1 cellular context compared by ENCODE assay signal in genomic region chr9:37839491-37840461, GRCh38.
TF ChIP-seq lines count a peak whose summit lies in the region.

No MANE protein-coding gene starts in this region.

TF ChIP-seq in K562, 482 proteins besides CTCF, POLR2A, EP300 and RAD21 (continued from another document):
- TF ChIP-seq ZBTB2 (IDR thresholded peaks at IDR 0.05), result peak; percentile 67; the same call in 1 of the 2 replicates
- no peak for TF ChIP-seq ATF3 (IDR thresholded peaks at IDR 0.05)
- TF ChIP-seq ATF3 (CRISPR knock-in tag; conservative IDR thresholded peaks at IDR 0.05), result no peak
- no peak for TF ChIP-seq ZNF3 (CRISPR knock-in tag; IDR thresholded peaks at IDR 0.05)
- TF ChIP-seq ARID1B (IDR thresholded peaks at IDR 0.05), result peak; percentile 88; the same call in 1 of the 2 replicates
- 0 out of 2 replicates have a peak, but pooled peaks have one; percentile 9 for TF ChIP-seq ZNF384 (IDR thresholded peaks at IDR 0.05; ENCODE audit: low read depth, low read length)
- peak; percentile 55 for TF ChIP-seq MTA2 (IDR thresholded peaks at IDR 0.05; ENCODE audit: low read depth)
- no peak for TF ChIP-seq POLR2G (IDR thresholded peaks at IDR 0.05; ENCODE audit: low read depth, low read length)
- TF ChIP-seq NCOR1 (IDR thresholded peaks at IDR 0.05), result peak; percentile 63; the same call in 1 of the 2 replicates
- 0 out of 2 replicates have a peak, but pooled peaks have one; percentile 17 for TF ChIP-seq ZNF75A (CRISPR knock-in tag; IDR thresholded peaks at IDR 0.05)
- TF ChIP-seq FOSL1 (tag; conservative IDR thresholded peaks at IDR 0.05), result no peak
- 0 out of 2 replicates have a peak, but pooled peaks have one; percentile 11 for TF ChIP-seq POLR2AphosphoS5 (IDR thresholded peaks at IDR 0.05; ENCODE audit: control insufficient read depth, insufficient read depth, low read depth, low read length)
- TF ChIP-seq RCOR1 (IDR thresholded peaks at IDR 0.05; ENCODE audit: borderline replicate concordance in 1 of 2, low read depth in 2 of 2, low read length in 2 of 2), result peak in 1 of 2 experiments; percentile 79; a peak in 2 of 4 replicates
- 0 out of 4 replicates have a peak, but pooled peaks of 1 of the 2 experiments have one; percentile 16 for TF ChIP-seq MNT (conservative IDR thresholded peaks at IDR 0.05)
- no peak for TF ChIP-seq ZNF408 (CRISPR knock-in tag; IDR thresholded peaks at IDR 0.05; ENCODE audit: low read depth)
- peak; percentile 59; the same call in 1 of the 2 replicates for TF ChIP-seq ZNF668 (CRISPR knock-in tag; IDR thresholded peaks at IDR 0.05)
- TF ChIP-seq MED1 (CRISPR knock-in tag; IDR thresholded peaks at IDR 0.05; ENCODE audit: borderline replicate concordance), result no peak
- peak; percentile 33 for TF ChIP-seq ZFP36 (IDR thresholded peaks at IDR 0.05; ENCODE audit: low read depth, low read length, partially characterized antibody)
- TF ChIP-seq NR2C2 (CRISPR knock-in tag; IDR thresholded peaks at IDR 0.05), result no peak
- no peak for TF ChIP-seq NR2C2 (tag; IDR thresholded peaks at IDR 0.05)
- TF ChIP-seq ZNF175 (CRISPR knock-in tag; IDR thresholded peaks at IDR 0.05; ENCODE audit: low read depth), result no peak
- no peak for TF ChIP-seq RBM14 (IDR thresholded peaks at IDR 0.05; ENCODE audit: borderline replicate concordance, insufficient read depth, low read depth, low read length)
- TF ChIP-seq LARP7 (IDR thresholded peaks at IDR 0.05), result no peak
- TF ChIP-seq GABPA (tag; conservative IDR thresholded peaks at IDR 0.05; ENCODE audit: low read depth), result 0 out of 2 replicates have a peak, but pooled peaks have one; percentile 36
- TF ChIP-seq POLR3G (IDR thresholded peaks at IDR 0.05; ENCODE audit: extremely low read depth, insufficient read length, insufficient replicate concordance), result no peak
- no peak for TF ChIP-seq TAF1 (IDR thresholded peaks at IDR 0.05; ENCODE audit: control insufficient read depth, extremely low read depth, insufficient read depth, low read length, severe bottlenecking)
- no peak for TF ChIP-seq TSHZ1 (CRISPR knock-in tag; IDR thresholded peaks at IDR 0.05)
- TF ChIP-seq CHAMP1 (IDR thresholded peaks at IDR 0.05), result 0 out of 2 replicates have a peak, but pooled peaks have one; percentile 51
- TF ChIP-seq ZNF444 (CRISPR knock-in tag; IDR thresholded peaks at IDR 0.05), result 0 out of 2 replicates have a peak, but pooled peaks have one; percentile 47
- 0 out of 2 replicates have a peak, but pooled peaks have one; percentile 31 for TF ChIP-seq GATAD2A (IDR thresholded peaks at IDR 0.05)
- TF ChIP-seq HDAC3 (IDR thresholded peaks at IDR 0.05; ENCODE audit: borderline replicate concordance, partially characterized antibody), result peak; percentile 28
- TF ChIP-seq GTF2E2 (tag; IDR thresholded peaks at IDR 0.05), result no peak
- TF ChIP-seq ZHX1 (conservative IDR thresholded peaks at IDR 0.05; ENCODE audit: low read length), result no peak
- no peak for TF ChIP-seq HMGXB4 (CRISPR knock-in tag; IDR thresholded peaks at IDR 0.05)
- TF ChIP-seq TCF3 (CRISPR knock-in tag; IDR thresholded peaks at IDR 0.05), result peak; percentile 63
- peak; percentile 63 for TF ChIP-seq CBFA2T2 (conservative IDR thresholded peaks at IDR 0.05)
- TF ChIP-seq BRD9 (IDR thresholded peaks at IDR 0.05; ENCODE audit: low read depth, partially characterized antibody), result peak; percentile 33
- peak in 1 of 3 experiments; percentile 1; a peak in 1 of 6 replicates for TF ChIP-seq ZBTB11 (CRISPR knock-in tag; IDR thresholded peaks at IDR 0.05)
TF ChIP-seq in K562: peak in this region for 57.
